2 cellular contexts compared by ENCODE assay signal in the genomic region with DNA sequence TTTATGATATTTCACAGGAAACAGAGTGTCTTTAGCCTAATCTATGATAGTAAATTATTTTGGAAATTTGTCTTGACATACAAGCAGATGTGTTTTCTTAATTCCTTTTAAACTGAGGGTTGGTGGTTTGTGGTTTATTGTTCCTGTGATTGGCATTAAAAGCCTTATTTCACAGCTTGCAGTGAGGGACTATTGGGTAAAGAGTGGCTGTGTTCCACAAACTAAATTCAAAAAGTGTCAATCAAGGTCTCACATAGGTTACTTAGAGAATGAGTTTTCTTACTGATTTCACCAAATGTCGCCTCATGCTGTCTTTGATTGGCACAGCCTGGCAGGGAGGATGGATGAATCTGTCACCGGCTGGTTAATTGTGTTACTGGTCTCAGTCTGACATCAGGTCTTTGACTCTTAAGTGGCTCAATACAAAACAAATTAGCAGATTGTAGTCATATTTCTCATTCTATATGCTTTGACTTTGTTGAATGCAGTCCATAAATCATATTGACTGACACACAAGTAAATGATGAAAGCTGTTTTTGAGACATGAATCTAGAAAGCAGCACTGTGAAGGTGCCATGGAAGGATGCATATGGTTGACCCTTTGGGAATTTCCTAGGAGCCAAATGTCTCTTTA.
TF ChIP-seq lines count a peak whose summit lies in the region.

No MANE protein-coding gene starts in this region.

TF ChIP-seq in HEK293, 187 proteins besides CTCF, POLR2A, EP300 and RAD21 (continued from another document and continues in another):
- TF ChIP-seq, protein P1, sequence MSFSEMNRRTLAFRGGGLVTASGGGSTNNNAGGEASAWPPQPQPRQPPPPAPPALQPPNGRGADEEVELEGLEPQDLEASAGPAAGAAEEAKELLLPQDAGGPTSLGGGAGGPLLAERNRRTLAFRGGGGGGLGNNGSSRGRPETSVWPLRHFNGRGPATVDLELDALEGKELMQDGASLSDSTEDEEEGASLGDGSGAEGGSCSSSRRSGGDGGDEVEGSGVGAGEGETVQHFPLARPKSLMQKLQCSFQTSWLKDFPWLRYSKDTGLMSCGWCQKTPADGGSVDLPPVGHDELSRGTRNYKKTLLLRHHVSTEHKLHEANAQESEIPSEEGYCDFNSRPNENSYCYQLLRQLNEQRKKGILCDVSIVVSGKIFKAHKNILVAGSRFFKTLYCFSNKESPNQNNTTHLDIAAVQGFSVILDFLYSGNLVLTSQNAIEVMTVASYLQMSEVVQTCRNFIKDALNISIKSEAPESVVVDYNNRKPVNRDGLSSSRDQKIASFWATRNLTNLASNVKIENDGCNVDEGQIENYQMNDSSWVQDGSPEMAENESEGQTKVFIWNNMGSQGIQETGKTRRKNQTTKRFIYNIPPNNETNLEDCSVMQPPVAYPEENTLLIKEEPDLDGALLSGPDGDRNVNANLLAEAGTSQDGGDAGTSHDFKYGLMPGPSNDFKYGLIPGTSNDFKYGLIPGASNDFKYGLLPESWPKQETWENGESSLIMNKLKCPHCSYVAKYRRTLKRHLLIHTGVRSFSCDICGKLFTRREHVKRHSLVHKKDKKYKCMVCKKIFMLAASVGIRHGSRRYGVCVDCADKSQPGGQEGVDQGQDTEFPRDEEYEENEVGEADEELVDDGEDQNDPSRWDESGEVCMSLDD (tag by site-specific recombination; IDR thresholded peaks at IDR 0.05), result no peak
- TF ChIP-seq, protein P2, sequence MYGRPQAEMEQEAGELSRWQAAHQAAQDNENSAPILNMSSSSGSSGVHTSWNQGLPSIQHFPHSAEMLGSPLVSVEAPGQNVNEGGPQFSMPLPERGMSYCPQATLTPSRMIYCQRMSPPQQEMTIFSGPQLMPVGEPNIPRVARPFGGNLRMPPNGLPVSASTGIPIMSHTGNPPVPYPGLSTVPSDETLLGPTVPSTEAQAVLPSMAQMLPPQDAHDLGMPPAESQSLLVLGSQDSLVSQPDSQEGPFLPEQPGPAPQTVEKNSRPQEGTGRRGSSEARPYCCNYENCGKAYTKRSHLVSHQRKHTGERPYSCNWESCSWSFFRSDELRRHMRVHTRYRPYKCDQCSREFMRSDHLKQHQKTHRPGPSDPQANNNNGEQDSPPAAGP (tag by site-specific recombination; IDR thresholded peaks at IDR 0.05), result no peak
- TF ChIP-seq ZNF548 (tag by site-specific recombination; IDR thresholded peaks at IDR 0.05) (no peak), RBAK (tag by site-specific recombination; IDR thresholded peaks at IDR 0.05) (no peak), ZNF423 (tag by site-specific recombination; IDR thresholded peaks at IDR 0.05) (no peak), ZNF221 (tag by site-specific recombination; IDR thresholded peaks at IDR 0.05; ENCODE audit: borderline replicate concordance) (no peak), ZNF239 (tag by site-specific recombination; IDR thresholded peaks at IDR 0.05) (no peak), ZNF354C (tag by site-specific recombination; IDR thresholded peaks at IDR 0.05; ENCODE audit: borderline replicate concordance, low read depth) (no peak), ZNF121 (tag by site-specific recombination; IDR thresholded peaks at IDR 0.05) (no peak), ZNF747 (tag by site-specific recombination; IDR thresholded peaks at IDR 0.05) (no peak), BCL11B (tag by site-specific recombination; IDR thresholded peaks at IDR 0.05; ENCODE audit: low read depth) (peak; percentile 43; the same call in 1 of the 2 replicates), YY2 (tag by site-specific recombination; IDR thresholded peaks at IDR 0.05) (no peak), ZNF140 (tag by site-specific recombination; IDR thresholded peaks at IDR 0.05) (no peak), ZNF658 (tag by site-specific recombination; IDR thresholded peaks at IDR 0.05) (no peak), ZNF112 (tag by site-specific recombination; IDR thresholded peaks at IDR 0.05) (no peak), ZNF169 (tag by site-specific recombination; IDR thresholded peaks at IDR 0.05) (no peak), ZNF596 (tag by site-specific recombination; IDR thresholded peaks at IDR 0.05) (no peak), ZNF184 (tag by site-specific recombination; IDR thresholded peaks at IDR 0.05) (no peak), ZNF561 (tag by site-specific recombination; IDR thresholded peaks at IDR 0.05; ENCODE audit: borderline replicate concordance) (no peak), ZNF621 (tag by site-specific recombination; IDR thresholded peaks at IDR 0.05) (no peak), ZXDB (tag by site-specific recombination; IDR thresholded peaks at IDR 0.05) (no peak), ZFP37 (tag by site-specific recombination; IDR thresholded peaks at IDR 0.05) (no peak), ZNF529 (tag by site-specific recombination; IDR thresholded peaks at IDR 0.05; ENCODE audit: insufficient replicate concordance) (no peak)
- TF ChIP-seq, protein P3, sequence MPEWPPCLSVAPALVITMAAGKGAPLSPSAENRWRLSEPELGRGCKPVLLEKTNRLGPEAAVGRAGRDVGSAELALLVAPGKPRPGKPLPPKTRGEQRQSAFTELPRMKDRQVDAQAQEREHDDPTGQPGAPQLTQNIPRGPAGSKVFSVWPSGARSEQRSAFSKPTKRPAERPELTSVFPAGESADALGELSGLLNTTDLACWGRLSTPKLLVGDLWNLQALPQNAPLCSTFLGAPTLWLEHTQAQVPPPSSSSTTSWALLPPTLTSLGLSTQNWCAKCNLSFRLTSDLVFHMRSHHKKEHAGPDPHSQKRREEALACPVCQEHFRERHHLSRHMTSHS (tag by site-specific recombination; IDR thresholded peaks at IDR 0.05), result peak; percentile 85
- TF ChIP-seq, protein P4, sequence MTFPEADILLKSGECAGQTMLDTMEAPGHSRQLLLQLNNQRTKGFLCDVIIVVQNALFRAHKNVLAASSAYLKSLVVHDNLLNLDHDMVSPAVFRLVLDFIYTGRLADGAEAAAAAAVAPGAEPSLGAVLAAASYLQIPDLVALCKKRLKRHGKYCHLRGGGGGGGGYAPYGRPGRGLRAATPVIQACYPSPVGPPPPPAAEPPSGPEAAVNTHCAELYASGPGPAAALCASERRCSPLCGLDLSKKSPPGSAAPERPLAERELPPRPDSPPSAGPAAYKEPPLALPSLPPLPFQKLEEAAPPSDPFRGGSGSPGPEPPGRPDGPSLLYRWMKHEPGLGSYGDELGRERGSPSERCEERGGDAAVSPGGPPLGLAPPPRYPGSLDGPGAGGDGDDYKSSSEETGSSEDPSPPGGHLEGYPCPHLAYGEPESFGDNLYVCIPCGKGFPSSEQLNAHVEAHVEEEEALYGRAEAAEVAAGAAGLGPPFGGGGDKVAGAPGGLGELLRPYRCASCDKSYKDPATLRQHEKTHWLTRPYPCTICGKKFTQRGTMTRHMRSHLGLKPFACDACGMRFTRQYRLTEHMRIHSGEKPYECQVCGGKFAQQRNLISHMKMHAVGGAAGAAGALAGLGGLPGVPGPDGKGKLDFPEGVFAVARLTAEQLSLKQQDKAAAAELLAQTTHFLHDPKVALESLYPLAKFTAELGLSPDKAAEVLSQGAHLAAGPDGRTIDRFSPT (tag by site-specific recombination; IDR thresholded peaks at IDR 0.05), result no peak
- TF ChIP-seq, protein P5, sequence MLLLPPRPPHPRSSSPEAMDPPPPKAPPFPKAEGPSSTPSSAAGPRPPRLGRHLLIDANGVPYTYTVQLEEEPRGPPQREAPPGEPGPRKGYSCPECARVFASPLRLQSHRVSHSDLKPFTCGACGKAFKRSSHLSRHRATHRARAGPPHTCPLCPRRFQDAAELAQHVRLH (tag by site-specific recombination; IDR thresholded peaks at IDR 0.05), result no peak; the same call in 1 of the 2 replicates

TF ChIP-seq in K562, 482 proteins besides CTCF, POLR2A, EP300 and RAD21 (continued from another document):
- TF ChIP-seq, protein P6, sequence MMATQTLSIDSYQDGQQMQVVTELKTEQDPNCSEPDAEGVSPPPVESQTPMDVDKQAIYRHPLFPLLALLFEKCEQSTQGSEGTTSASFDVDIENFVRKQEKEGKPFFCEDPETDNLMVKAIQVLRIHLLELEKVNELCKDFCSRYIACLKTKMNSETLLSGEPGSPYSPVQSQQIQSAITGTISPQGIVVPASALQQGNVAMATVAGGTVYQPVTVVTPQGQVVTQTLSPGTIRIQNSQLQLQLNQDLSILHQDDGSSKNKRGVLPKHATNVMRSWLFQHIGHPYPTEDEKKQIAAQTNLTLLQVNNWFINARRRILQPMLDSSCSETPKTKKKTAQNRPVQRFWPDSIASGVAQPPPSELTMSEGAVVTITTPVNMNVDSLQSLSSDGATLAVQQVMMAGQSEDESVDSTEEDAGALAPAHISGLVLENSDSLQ (IDR thresholded peaks at IDR 0.05), result peak; percentile 94
TF ChIP-seq in K562: peak in this region for 3.
